1 cellular context compared by ENCODE assay signal in genomic region chr17:80151333-80151732, GRCh38.
TF ChIP-seq lines count a peak whose summit lies in the region.

No MANE protein-coding gene starts in this region.

TF ChIP-seq in IMR-90, 13 proteins besides CTCF, POLR2A, EP300 and RAD21:
- TF ChIP-seq FOS (IDR thresholded peaks at IDR 0.05; ENCODE audit: low read depth, low read length) (peak; percentile 71), ELK1 (IDR thresholded peaks at IDR 0.05; ENCODE audit: borderline replicate concordance, low read depth, low read length) (no peak), RCOR1 (IDR thresholded peaks at IDR 0.05; ENCODE audit: insufficient replicate concordance, low read length) (no peak), MAZ (IDR thresholded peaks at IDR 0.05; ENCODE audit: borderline replicate concordance, low read depth, low read length) (no peak), RFX5 (IDR thresholded peaks at IDR 0.05; ENCODE audit: low read depth, low read length) (no peak), CEBPB (IDR thresholded peaks at IDR 0.05; ENCODE audit: low read depth, low read length) (no peak)
